In genomic region chr11:46593550-46594382, GRCh38 we compare ENCODE assay signal across 8 cellular contexts. TPM values are rescaled to one million over a fixed set of nuclear protein-coding genes. Genes with fewer than 3 reads are reported as not detected.
DNase-seq lines count a peak whose midpoint lies in the region; ATAC-seq and TF ChIP-seq lines count a peak whose summit lies in the region.

TSS of gene AMBRA1 (minus strand) at chr11:46594023. CDS start at chr11:46548380, 45,643 bp downstream.

- H3K27me3 ChIP-seq in liver (ENCODE audit: control insufficient read depth in 4 of 4, insufficient read depth in 4 of 4, low read length in 3 of 4) = no peaks in the 10 kb centered on the region

- H3K4me1 ChIP-seq in liver (ENCODE audit: control insufficient read depth in 4 of 4, insufficient read depth in 4 of 4, low read length in 3 of 4) = peaks cover 6 to 40% (median 23%) of the 10 kb centered on the region in 4 donors

- peak within 1 kb of the TSS; percentile 43 to 53 for H3K27ac ChIP-seq in liver (ENCODE audit: low read depth in 1 of 2, low read length in 2 of 2)

- TF ChIP-seq RAD21 in liver (IDR thresholded peaks at IDR 0.05) = peak; percentile 31 to 39

- no peak for TF ChIP-seq CTCF in liver (IDR thresholded peaks at IDR 0.05; ENCODE audit: low read depth, low read length, missing input control)

- no peaks in the 10 kb centered on the region for H3K9me3 ChIP-seq in liver (ENCODE audit: control insufficient read depth in 4 of 4, low read length in 3 of 4)

- DNase-seq in C1 segment of cervical spinal cord (lab: John Stamatoyannopoulos, UW) = peak; percentile 13 to 90 (median 82)
- DNase-seq in NCI-H748 (lab: John Stamatoyannopoulos, UW; ENCODE audit: unreplicated experiment) = peak; percentile 86
- peak; percentile 76 to 80 for DNase-seq in activated CD4-positive, alpha-beta T cell treated with anti-CD3 and anti-CD28 coated beads, Interleukin-2, amount 50 U/mL, for 4 hours
- DNase-seq in dermis microvascular lymphatic vessel endothelial cell (ENCODE audit: low read depth in 2 of 2) = peak; percentile 72 to 91
- DNase-seq in stimulated activated CD4-positive, alpha-beta T cell treated with anti-CD3 and anti-CD28 coated beads, Interleukin-4, amount 100 ng/mL, for 1 hour = peak; percentile 81

- 1% methylated on average over 54 of the region's 54 CpGs for WGBS in liver

- peak within 1 kb of the TSS; percentile 84 to 96 (median 90) for H3K4me3 ChIP-seq in liver (ENCODE audit: low read depth in 1 of 3, low read length in 3 of 3)

- ATAC-seq in GM19351 (IDR thresholded peaks at IDR 0.05; ENCODE audit: unreplicated experiment) (peak; percentile 84), HG03521 (IDR thresholded peaks at IDR 0.05; ENCODE audit: unreplicated experiment) (peak; percentile 83)

- peak within 1 kb of the TSS; percentile 83 to 89 for H3K9ac ChIP-seq in liver (ENCODE audit: low read depth in 1 of 2, low read length in 2 of 2)

- no peaks in the 10 kb centered on the region for H3K36me3 ChIP-seq in liver (ENCODE audit: control insufficient read depth in 4 of 4, insufficient read depth in 3 of 4, low read depth in 1 of 4, low read length in 3 of 4)

TF ChIP-seq in liver, 16 proteins besides CTCF, POLR2A, EP300 and RAD21:
- TF ChIP-seq YY1 (IDR thresholded peaks at IDR 0.05) (peak; percentile 92), REST (IDR thresholded peaks at IDR 0.05) (peak; percentile 63), ZBTB33 (IDR thresholded peaks at IDR 0.05) (peak; percentile 43), ATF3 (IDR thresholded peaks at IDR 0.05) (no peak), MAX (IDR thresholded peaks at IDR 0.05) (peak; percentile 69), GABPA (IDR thresholded peaks at IDR 0.05 in 1 of 2, conservative IDR thresholded peaks at IDR 0.05 in 1 of 2) (peak in 1 of 2 donors; percentile 62), FOXA1 (IDR thresholded peaks at IDR 0.05) (no peak), NR2F2 (IDR thresholded peaks at IDR 0.05) (no peak), SP1 (IDR thresholded peaks at IDR 0.05) (peak; percentile 87), JUND (IDR thresholded peaks at IDR 0.05) (peak; percentile 29 to 70), RXRA (IDR thresholded peaks at IDR 0.05) (peak; percentile 77 to 86), EGR1 (IDR thresholded peaks at IDR 0.05; ENCODE audit: low read depth in 2 of 2) (no peak), FOXA2 (IDR thresholded peaks at IDR 0.05) (no peak), HNF4A (conservative IDR thresholded peaks at IDR 0.05) (peak; percentile 65 to 85), HNF4G (IDR thresholded peaks at IDR 0.05) (peak; percentile 23), TAF1 (conservative IDR thresholded peaks at IDR 0.05) (peak; percentile 29)
TF ChIP-seq in liver: peak in this region for 11.

RNA-seq across cellular contexts. Expression of gene AMBRA1, which starts in this region (rescaled TPM):
- 13.5 and 16.3 TPM in 2 replicates for total RNA-seq in dermis microvascular lymphatic vessel endothelial cell
- 10 to 100 TPM; 19.9 to 25.7 TPM for total RNA-seq in liver
- polyA plus RNA-seq in liver = 10 to 100 TPM in 1 of 2 donors, 1 to 10 TPM in 1; 3.7 to 10.2 TPM

Comparison
In these comparisons a context has a peak if more than half of its experiments do, and no peak if none do; other contexts are left out.
1. Peak in every context shown above with its lines: DNase-seq, ATAC-seq, H3K4me3 ChIP-seq and H3K27ac ChIP-seq.